ENCODE assay signal across 1 cellular context in genomic region chr19:34336781-34337271, GRCh38.
TF ChIP-seq lines count a peak whose summit lies in the region.

No MANE protein-coding gene starts in this region.

TF ChIP-seq in K562, 482 proteins besides CTCF, POLR2A, EP300 and RAD21 (continued from another document):
- TF ChIP-seq, protein P1, sequence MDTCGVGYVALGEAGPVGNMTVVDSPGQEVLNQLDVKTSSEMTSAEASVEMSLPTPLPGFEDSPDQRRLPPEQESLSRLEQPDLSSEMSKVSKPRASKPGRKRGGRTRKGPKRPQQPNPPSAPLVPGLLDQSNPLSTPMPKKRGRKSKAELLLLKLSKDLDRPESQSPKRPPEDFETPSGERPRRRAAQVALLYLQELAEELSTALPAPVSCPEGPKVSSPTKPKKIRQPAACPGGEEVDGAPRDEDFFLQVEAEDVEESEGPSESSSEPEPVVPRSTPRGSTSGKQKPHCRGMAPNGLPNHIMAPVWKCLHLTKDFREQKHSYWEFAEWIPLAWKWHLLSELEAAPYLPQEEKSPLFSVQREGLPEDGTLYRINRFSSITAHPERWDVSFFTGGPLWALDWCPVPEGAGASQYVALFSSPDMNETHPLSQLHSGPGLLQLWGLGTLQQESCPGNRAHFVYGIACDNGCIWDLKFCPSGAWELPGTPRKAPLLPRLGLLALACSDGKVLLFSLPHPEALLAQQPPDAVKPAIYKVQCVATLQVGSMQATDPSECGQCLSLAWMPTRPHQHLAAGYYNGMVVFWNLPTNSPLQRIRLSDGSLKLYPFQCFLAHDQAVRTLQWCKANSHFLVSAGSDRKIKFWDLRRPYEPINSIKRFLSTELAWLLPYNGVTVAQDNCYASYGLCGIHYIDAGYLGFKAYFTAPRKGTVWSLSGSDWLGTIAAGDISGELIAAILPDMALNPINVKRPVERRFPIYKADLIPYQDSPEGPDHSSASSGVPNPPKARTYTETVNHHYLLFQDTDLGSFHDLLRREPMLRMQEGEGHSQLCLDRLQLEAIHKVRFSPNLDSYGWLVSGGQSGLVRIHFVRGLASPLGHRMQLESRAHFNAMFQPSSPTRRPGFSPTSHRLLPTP (IDR thresholded peaks at IDR 0.05; ENCODE audit: borderline replicate concordance, extremely low read depth, insufficient read length), result no peak
- TF ChIP-seq FOXJ3 (CRISPR knock-in tag; IDR thresholded peaks at IDR 0.05) (no peak), HIVEP1 (CRISPR knock-in tag; IDR thresholded peaks at IDR 0.05) (no peak)
TF ChIP-seq in K562: peak in this region for 6.
